Comparison of ENCODE assay signal across 13 cellular contexts in the genomic region with DNA sequence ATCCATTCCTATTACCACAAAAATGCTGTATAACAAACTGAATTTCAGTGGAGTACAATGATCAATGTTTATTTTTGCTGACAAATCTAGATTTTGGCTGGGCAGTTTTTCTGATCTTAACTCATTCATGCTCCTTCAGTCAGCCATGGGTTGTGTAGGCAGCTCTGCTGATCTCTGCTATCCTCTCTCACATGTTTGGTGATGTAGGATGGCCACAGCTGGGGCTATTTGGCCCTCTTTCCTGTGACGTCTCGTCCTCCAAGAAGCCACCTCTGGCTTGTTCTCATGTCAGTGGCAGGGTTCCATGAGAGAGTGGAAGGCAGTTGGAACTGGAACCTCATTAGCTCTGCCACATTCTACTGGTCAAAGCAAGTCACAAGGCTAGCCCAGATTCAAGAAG.
"Had no signal": no experiment of that assay in that cellular context is flagged by ENCODE, and none has a peak within 500 bp of the region (broad histone marks: within the 10 kb centered on the region; RNA-seq: fewer than 3 reads in every experiment).

No MANE protein-coding gene starts in this region.

- H3K36me3 ChIP-seq: ascending aorta, gastrocnemius medialis, heart left ventricle, neural progenitor cell, tibial artery had no signal

- H3K27ac Mint-ChIP-seq: activated naive CD4-positive, alpha-beta T cell treated with anti-CD3 and anti-CD28 coated beads, Interleukin-2, amount 10 ng/mL, durations not matched to agents 7 days and 5 days; activated T-helper 17 cell treated with anti-CD3 and anti-CD28 coated beads, Interleukin-2, amount 50 U/mL, for 72 hours; neural progenitor cell had no signal

- H3K4me3 Mint-ChIP-seq: activated naive CD4-positive, alpha-beta T cell treated with anti-CD3 and anti-CD28 coated beads, Interleukin-2, amount 10 ng/mL, durations not matched to agents 7 days and 5 days; activated T-helper 17 cell treated with anti-CD3 and anti-CD28 coated beads, Interleukin-2, amount 50 U/mL, for 72 hours; neural progenitor cell had no signal

- H3K9ac ChIP-seq: neural progenitor cell had no signal

- H3K36me3 Mint-ChIP-seq: activated naive CD4-positive, alpha-beta T cell treated with anti-CD3 and anti-CD28 coated beads, Interleukin-2, amount 10 ng/mL, durations not matched to agents 7 days and 5 days had no signal

- ATAC-seq: activated T-helper 17 cell treated with anti-CD3 and anti-CD28 coated beads, Interleukin-2, amount 50 U/mL, for 72 hours; esophagus mucosa; gastrocnemius medialis had no signal

- H3K4me3 ChIP-seq: ascending aorta, gastrocnemius medialis, heart left ventricle, lung, neural progenitor cell, tibial artery had no signal

- H3K9me3 Mint-ChIP-seq: activated naive CD4-positive, alpha-beta T cell treated with anti-CD3 and anti-CD28 coated beads, Interleukin-2, amount 10 ng/mL, durations not matched to agents 7 days and 5 days; activated T-helper 17 cell treated with anti-CD3 and anti-CD28 coated beads, Interleukin-2, amount 50 U/mL, for 72 hours had no signal

- DNase-seq: activated CD4-positive, alpha-beta T cell treated with anti-CD3 and anti-CD28 coated beads, Interleukin-2, amount 50 U/mL, for 4 hours; activated CD4-positive, CD25-positive, alpha-beta regulatory T cell treated with anti-CD3 and anti-CD28 coated beads, Interleukin-2, amount 50 U/mL, for 72 hours; activated naive CD4-positive, alpha-beta T cell treated with anti-CD3 and anti-CD28 coated beads, Interleukin-2, amount 10 ng/mL, durations not matched to agents 7 days and 5 days; gastrocnemius medialis; stimulated activated CD4-positive, alpha-beta T cell treated with anti-CD3 and anti-CD28 coated beads, Interleukin-2, amount 100 ng/mL, for 24 hours; tibial artery had no signal

- H3K4me2 ChIP-seq: neural progenitor cell had no signal

- H3K27me3 ChIP-seq: ascending aorta, gastrocnemius medialis, heart left ventricle, neural progenitor cell, tibial artery had no signal

- FAIRE-seq: urothelium cell line had no signal

- H2AFZ ChIP-seq: neural progenitor cell had no signal

- H3K27ac ChIP-seq: ascending aorta, gastrocnemius medialis, neural progenitor cell, tibial artery had no signal

- H3K27me3 Mint-ChIP-seq: activated naive CD4-positive, alpha-beta T cell treated with anti-CD3 and anti-CD28 coated beads, Interleukin-2, amount 10 ng/mL, durations not matched to agents 7 days and 5 days; activated T-helper 17 cell treated with anti-CD3 and anti-CD28 coated beads, Interleukin-2, amount 50 U/mL, for 72 hours had no signal

- H3K4me1 ChIP-seq: ascending aorta, neural progenitor cell, tibial artery had no signal

- H3K9me3 ChIP-seq: ascending aorta, gastrocnemius medialis, heart left ventricle, tibial artery had no signal
